Comparison of ENCODE assay signal across 9 cellular contexts in the genomic region with DNA sequence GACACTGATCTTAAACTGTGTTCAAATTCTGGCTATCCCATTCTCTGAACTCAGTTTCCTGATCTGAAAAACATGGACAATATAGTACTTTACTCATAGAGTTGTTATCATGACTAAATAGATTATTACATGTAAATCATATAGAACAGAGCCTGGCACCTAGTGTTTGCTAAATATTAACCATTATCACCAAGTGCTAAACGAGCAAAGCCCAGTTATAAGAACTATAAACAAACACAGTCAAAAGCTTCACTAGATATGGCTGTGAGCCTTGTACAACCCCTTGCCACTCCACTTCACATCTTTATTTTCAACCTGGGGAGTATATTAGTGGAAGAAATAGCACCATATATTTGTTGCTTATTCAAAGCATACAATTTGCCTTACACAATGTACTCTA.
"Had no signal": no experiment of that assay in that cellular context is flagged by ENCODE, and none has a peak within 500 bp of the region (broad histone marks: within the 10 kb centered on the region; RNA-seq: fewer than 3 reads in every experiment).

No MANE protein-coding gene starts in this region.

- H3K4me1 Mint-ChIP-seq: IgD-negative memory B cell had no signal

- ATAC-seq: HepG2, K562 had no signal

- H3K4me3 ChIP-seq: K562 had no signal

- DNase-seq: IMR-90, KBM-7, KG1 had no signal

- H3K27ac ChIP-seq: HL-60, KMS-11 had no signal

- H3K36me3 Mint-ChIP-seq: IgD-negative memory B cell had no signal

- FAIRE-seq: HepG2, HTR-8/SVneo, K562 had no signal

- H3K27ac Mint-ChIP-seq: IgD-negative memory B cell had no signal

- H3K4me3 Mint-ChIP-seq: IgD-negative memory B cell had no signal
